ENCODE assay signal across 8 cellular contexts in genomic region chr13:42270857-42271215, GRCh38. TPM values are rescaled to one million over a fixed set of nuclear protein-coding genes. Genes with fewer than 3 reads are reported as not detected.
DNase-seq lines count a peak whose midpoint lies in the region; ATAC-seq and TF ChIP-seq lines count a peak whose summit lies in the region.

No MANE protein-coding gene starts in this region.

- BruUV-seq in A673 (replicated peaks; lab: Mats Ljungman, UMichigan): TSS peak; percentile 73

- H3K9me3 Mint-ChIP-seq in HFFc6: no peaks in the 10 kb centered on the region

- H3K36me3 Mint-ChIP-seq in HFFc6 (ENCODE audit: low read depth): peaks cover 5% of the 10 kb centered on the region; the same call in 1 of the 2 replicates

- H3K27me3 Mint-ChIP-seq in HFFc6 (ENCODE audit: insufficient read depth): no peaks in the 10 kb centered on the region

- H3K9ac ChIP-seq in muscle layer of colon (ENCODE audit: low read length): peak overlapping the region; percentile 61

- H3K9me3 ChIP-seq in A673 (ENCODE audit: low read depth, low read length, poor library complexity, severe bottlenecking) (peaks cover 11% of the 10 kb centered on the region), breast epithelium (no peaks in the 10 kb centered on the region), muscle layer of colon (ENCODE audit: low read length) (no peaks in the 10 kb centered on the region)

- H3K36me3 ChIP-seq in A673 (ENCODE audit: insufficient read depth, low read length, poor library complexity, severe bottlenecking): no peaks in the 10 kb centered on the region
- no peaks in the 10 kb centered on the region for H3K36me3 ChIP-seq in breast epithelium
- H3K36me3 ChIP-seq in muscle layer of colon (ENCODE audit: insufficient read depth, low read length): no peaks in the 10 kb centered on the region

- peaks cover 17% of the 10 kb centered on the region for H3K4me1 ChIP-seq in A673 (ENCODE audit: insufficient read depth, low read length, poor library complexity, severe bottlenecking)
- no peaks in the 10 kb centered on the region for H3K4me1 ChIP-seq in breast epithelium
- peaks cover 29% of the 10 kb centered on the region for H3K4me1 ChIP-seq in muscle layer of colon (ENCODE audit: insufficient read depth, low read length)

- CTCF ChIA-PET in A673 (lab: Charles Lee): no interaction called here

- TF ChIP-seq CTCF in A673 (conservative IDR thresholded peaks at IDR 0.05; ENCODE audit: low read depth, low read length) (no peak), HFFc6 (IDR thresholded peaks at IDR 0.05) (no peak), breast epithelium (IDR thresholded peaks at IDR 0.05) (no peak)

- DNase-seq in A673 (ENCODE audit: low spot score) (no peak), HFFc6 (no peak), breast epithelium (ENCODE audit: low spot score in 2 of 2) (no peak), D341Med (ENCODE audit: low spot score) (no peak), NCI-H1417 treated with DMSO at 0.1 percent for 48 hours (lab: John Stamatoyannopoulos, UW) (no peak)

- POLR2A ChIA-PET in A673 (lab: Charles Lee; ENCODE audit: low non-redundant PET): no interaction called here

- H3K27me3 ChIP-seq in A673 (replicated peaks; ENCODE audit: insufficient read depth, low read depth, low read length, poor library complexity): no peaks in the 10 kb centered on the region
- H3K27me3 ChIP-seq in breast epithelium: no peaks in the 10 kb centered on the region
- H3K27me3 ChIP-seq in muscle layer of colon (ENCODE audit: control insufficient read depth in 1 of 2, insufficient read depth in 2 of 2, low read length in 2 of 2): no peaks in the 10 kb centered on the region

- peak overlapping the region; percentile 99 for H3K4me3 Mint-ChIP-seq in HFFc6

- H3K27ac ChIP-seq in A673 (ENCODE audit: low read depth, low read length, poor library complexity, severe bottlenecking) (no peak overlapping the region), breast epithelium (peak overlapping the region; percentile 91 to 96), muscle layer of colon (ENCODE audit: low read depth, low read length) (peak overlapping the region; percentile 89)

- peak overlapping the region; percentile 99 for H3K27ac Mint-ChIP-seq in HFFc6

- TF ChIP-seq POLR2A in breast epithelium (IDR thresholded peaks at IDR 0.05): no peak

- ATAC-seq in HG02981 (IDR thresholded peaks at IDR 0.05; ENCODE audit: unreplicated experiment) (no peak), GM19035 (IDR thresholded peaks at IDR 0.05; ENCODE audit: unreplicated experiment) (no peak)

- intact Hi-C loops in A673 (cut with micrococcal nuclease; ENCODE audit: unreplicated experiment): no loop called here
- intact Hi-C loops in breast epithelium (cut with DNase I; ENCODE audit: low total_unique reads): no loop called here

- H3K4me1 Mint-ChIP-seq in HFFc6 (ENCODE audit: low read depth): peaks cover 59% of the 10 kb centered on the region

- H3K4me3 ChIP-seq in A673 (ENCODE audit: low read depth, low read length, poor library complexity, severe bottlenecking) (peak overlapping the region; percentile 80), breast epithelium (peak overlapping the region in 2 of 3 donors; percentile 93 to 98), muscle layer of colon (ENCODE audit: low read depth in 1 of 2, low read length in 2 of 2) (peak overlapping the region; percentile 61 to 90)

RNA-seq across cellular contexts. Expression of gene AKAP11, which starts 1.1 kb away (rescaled TPM):
- total RNA-seq in A673 (2021): 24.0 and 24.1 TPM in 2 replicates
- total RNA-seq in HFFc6 (2021; fragmentation: NEBNext Ultra II Directional; extraction: Animal tissue kit (Norgen Biotek cat#: 25700)): 10 to 100 TPM; 25.2 to 32.5 (median 31.5) TPM
- total RNA-seq in breast epithelium: 10 to 100 TPM; 32.0 to 39.5 (median 38.0) TPM
